In genomic region chrX:56343231-56343630, GRCh38 we compare ENCODE assay signal across 1 cellular context.
TF ChIP-seq lines count a peak whose summit lies in the region.

No MANE protein-coding gene starts in this region.

TF ChIP-seq in H1, 55 proteins besides CTCF, POLR2A, EP300 and RAD21:
- TF ChIP-seq NANOG (IDR thresholded peaks at IDR 0.05; ENCODE audit: insufficient read depth, low read depth, low read length, poor library complexity, severe bottlenecking) (no peak), BRCA1 (IDR thresholded peaks at IDR 0.05; ENCODE audit: low read depth, low read length) (no peak)
TF ChIP-seq in H1: peak in this region for 0.
